In genomic region chr16:21603920-21604319, GRCh38 we compare ENCODE assay signal across 1 cellular context.
TF ChIP-seq lines count a peak whose summit lies in the region.

No MANE protein-coding gene starts in this region.

TF ChIP-seq in HepG2, 621 proteins besides CTCF, POLR2A, EP300 and RAD21 (continued from another document and continues in another):
- TF ChIP-seq, protein P1, sequence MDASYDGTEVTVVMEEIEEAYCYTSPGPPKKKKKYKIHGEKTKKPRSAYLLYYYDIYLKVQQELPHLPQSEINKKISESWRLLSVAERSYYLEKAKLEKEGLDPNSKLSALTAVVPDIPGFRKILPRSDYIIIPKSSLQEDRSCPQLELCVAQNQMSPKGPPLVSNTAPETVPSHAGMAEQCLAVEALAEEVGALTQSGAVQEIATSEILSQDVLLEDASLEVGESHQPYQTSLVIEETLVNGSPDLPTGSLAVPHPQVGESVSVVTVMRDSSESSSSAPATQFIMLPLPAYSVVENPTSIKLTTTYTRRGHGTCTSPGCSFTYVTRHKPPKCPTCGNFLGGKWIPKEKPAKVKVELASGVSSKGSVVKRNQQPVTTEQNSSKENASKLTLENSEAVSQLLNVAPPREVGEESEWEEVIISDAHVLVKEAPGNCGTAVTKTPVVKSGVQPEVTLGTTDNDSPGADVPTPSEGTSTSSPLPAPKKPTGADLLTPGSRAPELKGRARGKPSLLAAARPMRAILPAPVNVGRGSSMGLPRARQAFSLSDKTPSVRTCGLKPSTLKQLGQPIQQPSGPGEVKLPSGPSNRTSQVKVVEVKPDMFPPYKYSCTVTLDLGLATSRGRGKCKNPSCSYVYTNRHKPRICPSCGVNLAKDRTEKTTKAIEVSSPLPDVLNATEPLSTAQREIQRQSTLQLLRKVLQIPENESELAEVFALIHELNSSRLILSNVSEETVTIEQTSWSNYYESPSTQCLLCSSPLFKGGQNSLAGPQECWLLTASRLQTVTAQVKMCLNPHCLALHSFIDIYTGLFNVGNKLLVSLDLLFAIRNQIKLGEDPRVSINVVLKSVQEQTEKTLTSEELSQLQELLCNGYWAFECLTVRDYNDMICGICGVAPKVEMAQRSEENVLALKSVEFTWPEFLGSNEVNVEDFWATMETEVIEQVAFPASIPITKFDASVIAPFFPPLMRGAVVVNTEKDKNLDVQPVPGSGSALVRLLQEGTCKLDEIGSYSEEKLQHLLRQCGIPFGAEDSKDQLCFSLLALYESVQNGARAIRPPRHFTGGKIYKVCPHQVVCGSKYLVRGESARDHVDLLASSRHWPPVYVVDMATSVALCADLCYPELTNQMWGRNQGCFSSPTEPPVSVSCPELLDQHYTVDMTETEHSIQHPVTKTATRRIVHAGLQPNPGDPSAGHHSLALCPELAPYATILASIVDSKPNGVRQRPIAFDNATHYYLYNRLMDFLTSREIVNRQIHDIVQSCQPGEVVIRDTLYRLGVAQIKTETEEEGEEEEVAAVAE (CRISPR knock-in tag; IDR thresholded peaks at IDR 0.05; ENCODE audit: borderline replicate concordance): 0 out of 2 replicates have a peak, but pooled peaks have one; percentile 19
- TF ChIP-seq ELF1 (CRISPR knock-in tag; IDR thresholded peaks at IDR 0.05) (no peak), SP4 (CRISPR knock-in tag; IDR thresholded peaks at IDR 0.05) (no peak), ZNF878 (CRISPR knock-in tag; IDR thresholded peaks at IDR 0.05) (no peak), ZNF709 (CRISPR knock-in tag; IDR thresholded peaks at IDR 0.05) (no peak), NR3C1 (CRISPR knock-in tag; IDR thresholded peaks at IDR 0.05) (no peak), PPARG (CRISPR knock-in tag; conservative IDR thresholded peaks at IDR 0.05) (peak; percentile 56; the same call in 1 of the 2 replicates), TCF7L2 (IDR thresholded peaks at IDR 0.05; ENCODE audit: low read depth, low read length) (no peak), TAF15 (IDR thresholded peaks at IDR 0.05; ENCODE audit: low read depth, low read length, poor library complexity, severe bottlenecking) (no peak), ZNF839 (CRISPR knock-in tag; IDR thresholded peaks at IDR 0.05; ENCODE audit: borderline replicate concordance) (no peak), ZNF274 (CRISPR knock-in tag; IDR thresholded peaks at IDR 0.05) (no peak), LBX2 (CRISPR knock-in tag; IDR thresholded peaks at IDR 0.05; ENCODE audit: borderline replicate concordance) (no peak), KDM5B (CRISPR knock-in tag; IDR thresholded peaks at IDR 0.05; ENCODE audit: borderline replicate concordance) (no peak), EZH2 (conservative IDR thresholded peaks at IDR 0.05; ENCODE audit: low read depth, low read length) (no peak), ZNF205 (CRISPR knock-in tag; IDR thresholded peaks at IDR 0.05) (no peak), MATR3 (CRISPR knock-in tag; IDR thresholded peaks at IDR 0.05) (no peak), NFE2L2 (IDR thresholded peaks at IDR 0.05; ENCODE audit: low read length) (no peak), BCL6 (CRISPR knock-in tag; IDR thresholded peaks at IDR 0.05) (peak; percentile 49), BORCS8-MEF2B (CRISPR knock-in tag; IDR thresholded peaks at IDR 0.05) (no peak), ADNP (CRISPR knock-in tag; IDR thresholded peaks at IDR 0.05) (no peak), KLF12 (CRISPR knock-in tag; IDR thresholded peaks at IDR 0.05; ENCODE audit: borderline replicate concordance) (no peak), ZNF160 (CRISPR knock-in tag; IDR thresholded peaks at IDR 0.05) (no peak), ZNF605 (CRISPR knock-in tag; IDR thresholded peaks at IDR 0.05) (no peak), SMYD3 (CRISPR knock-in tag; IDR thresholded peaks at IDR 0.05) (no peak), ZBTB21 (CRISPR knock-in tag; IDR thresholded peaks at IDR 0.05) (no peak), RFXAP (CRISPR knock-in tag; IDR thresholded peaks at IDR 0.05; ENCODE audit: borderline replicate concordance) (no peak), TP53 (CRISPR knock-in tag; conservative IDR thresholded peaks at IDR 0.05) (no peak), ZC3H4 (CRISPR knock-in tag; IDR thresholded peaks at IDR 0.05; ENCODE audit: borderline replicate concordance) (no peak), KMT2A (CRISPR knock-in tag; IDR thresholded peaks at IDR 0.05) (0 out of 2 replicates have a peak, but pooled peaks have one; percentile 57), PHF21A (CRISPR knock-in tag; IDR thresholded peaks at IDR 0.05) (no peak), THRA (CRISPR knock-in tag; IDR thresholded peaks at IDR 0.05; ENCODE audit: borderline replicate concordance) (peak; percentile 49; the same call in 1 of the 2 replicates), KDM6A (CRISPR knock-in tag; IDR thresholded peaks at IDR 0.05; ENCODE audit: low read depth) (no peak), KLF13 (CRISPR knock-in tag; IDR thresholded peaks at IDR 0.05) (no peak), SNAPC5 (CRISPR knock-in tag; IDR thresholded peaks at IDR 0.05; ENCODE audit: borderline replicate concordance) (no peak), ZNF510 (CRISPR knock-in tag; IDR thresholded peaks at IDR 0.05; ENCODE audit: low read depth) (no peak), ATF7-NPFF (CRISPR knock-in tag; IDR thresholded peaks at IDR 0.05; ENCODE audit: low read depth) (no peak), RFX5 (IDR thresholded peaks at IDR 0.05; ENCODE audit: low read depth, low read length) (no peak), ZNF24 (IDR thresholded peaks at IDR 0.05) (no peak), ZNF124 (CRISPR knock-in tag; IDR thresholded peaks at IDR 0.05) (0 out of 2 replicates have a peak, but pooled peaks have one; percentile 23), SALL1 (CRISPR knock-in tag; IDR thresholded peaks at IDR 0.05) (no peak), NR2F2 (IDR thresholded peaks at IDR 0.05; ENCODE audit: borderline replicate concordance, low read depth) (no peak), MED13 (CRISPR knock-in tag; IDR thresholded peaks at IDR 0.05) (no peak), EEA1 (CRISPR knock-in tag; IDR thresholded peaks at IDR 0.05; ENCODE audit: borderline replicate concordance) (no peak), SAP130 (CRISPR knock-in tag; IDR thresholded peaks at IDR 0.05; ENCODE audit: low read depth) (peak; percentile 43), TRIM24 (CRISPR knock-in tag; IDR thresholded peaks at IDR 0.05) (no peak), REXO4 (CRISPR knock-in tag; IDR thresholded peaks at IDR 0.05; ENCODE audit: borderline replicate concordance) (no peak), TEAD3 (CRISPR knock-in tag; optimal IDR thresholded peaks at IDR 0.05; ENCODE audit: borderline replicate concordance) (peak; percentile 22), TGIF2 (CRISPR knock-in tag; IDR thresholded peaks at IDR 0.05) (no peak)
- TF ChIP-seq, protein P2, sequence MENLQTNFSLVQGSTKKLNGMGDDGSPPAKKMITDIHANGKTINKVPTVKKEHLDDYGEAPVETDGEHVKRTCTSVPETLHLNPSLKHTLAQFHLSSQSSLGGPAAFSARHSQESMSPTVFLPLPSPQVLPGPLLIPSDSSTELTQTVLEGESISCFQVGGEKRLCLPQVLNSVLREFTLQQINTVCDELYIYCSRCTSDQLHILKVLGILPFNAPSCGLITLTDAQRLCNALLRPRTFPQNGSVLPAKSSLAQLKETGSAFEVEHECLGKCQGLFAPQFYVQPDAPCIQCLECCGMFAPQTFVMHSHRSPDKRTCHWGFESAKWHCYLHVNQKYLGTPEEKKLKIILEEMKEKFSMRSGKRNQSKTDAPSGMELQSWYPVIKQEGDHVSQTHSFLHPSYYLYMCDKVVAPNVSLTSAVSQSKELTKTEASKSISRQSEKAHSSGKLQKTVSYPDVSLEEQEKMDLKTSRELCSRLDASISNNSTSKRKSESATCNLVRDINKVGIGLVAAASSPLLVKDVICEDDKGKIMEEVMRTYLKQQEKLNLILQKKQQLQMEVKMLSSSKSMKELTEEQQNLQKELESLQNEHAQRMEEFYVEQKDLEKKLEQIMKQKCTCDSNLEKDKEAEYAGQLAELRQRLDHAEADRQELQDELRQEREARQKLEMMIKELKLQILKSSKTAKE (CRISPR knock-in tag; IDR thresholded peaks at IDR 0.05; ENCODE audit: borderline replicate concordance): no peak
- TF ChIP-seq, protein P3, sequence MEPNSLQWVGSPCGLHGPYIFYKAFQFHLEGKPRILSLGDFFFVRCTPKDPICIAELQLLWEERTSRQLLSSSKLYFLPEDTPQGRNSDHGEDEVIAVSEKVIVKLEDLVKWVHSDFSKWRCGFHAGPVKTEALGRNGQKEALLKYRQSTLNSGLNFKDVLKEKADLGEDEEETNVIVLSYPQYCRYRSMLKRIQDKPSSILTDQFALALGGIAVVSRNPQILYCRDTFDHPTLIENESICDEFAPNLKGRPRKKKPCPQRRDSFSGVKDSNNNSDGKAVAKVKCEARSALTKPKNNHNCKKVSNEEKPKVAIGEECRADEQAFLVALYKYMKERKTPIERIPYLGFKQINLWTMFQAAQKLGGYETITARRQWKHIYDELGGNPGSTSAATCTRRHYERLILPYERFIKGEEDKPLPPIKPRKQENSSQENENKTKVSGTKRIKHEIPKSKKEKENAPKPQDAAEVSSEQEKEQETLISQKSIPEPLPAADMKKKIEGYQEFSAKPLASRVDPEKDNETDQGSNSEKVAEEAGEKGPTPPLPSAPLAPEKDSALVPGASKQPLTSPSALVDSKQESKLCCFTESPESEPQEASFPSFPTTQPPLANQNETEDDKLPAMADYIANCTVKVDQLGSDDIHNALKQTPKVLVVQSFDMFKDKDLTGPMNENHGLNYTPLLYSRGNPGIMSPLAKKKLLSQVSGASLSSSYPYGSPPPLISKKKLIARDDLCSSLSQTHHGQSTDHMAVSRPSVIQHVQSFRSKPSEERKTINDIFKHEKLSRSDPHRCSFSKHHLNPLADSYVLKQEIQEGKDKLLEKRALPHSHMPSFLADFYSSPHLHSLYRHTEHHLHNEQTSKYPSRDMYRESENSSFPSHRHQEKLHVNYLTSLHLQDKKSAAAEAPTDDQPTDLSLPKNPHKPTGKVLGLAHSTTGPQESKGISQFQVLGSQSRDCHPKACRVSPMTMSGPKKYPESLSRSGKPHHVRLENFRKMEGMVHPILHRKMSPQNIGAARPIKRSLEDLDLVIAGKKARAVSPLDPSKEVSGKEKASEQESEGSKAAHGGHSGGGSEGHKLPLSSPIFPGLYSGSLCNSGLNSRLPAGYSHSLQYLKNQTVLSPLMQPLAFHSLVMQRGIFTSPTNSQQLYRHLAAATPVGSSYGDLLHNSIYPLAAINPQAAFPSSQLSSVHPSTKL (CRISPR knock-in tag; IDR thresholded peaks at IDR 0.05): 0 out of 2 replicates have a peak, but pooled peaks have one; percentile 21
- TF ChIP-seq, protein P4, sequence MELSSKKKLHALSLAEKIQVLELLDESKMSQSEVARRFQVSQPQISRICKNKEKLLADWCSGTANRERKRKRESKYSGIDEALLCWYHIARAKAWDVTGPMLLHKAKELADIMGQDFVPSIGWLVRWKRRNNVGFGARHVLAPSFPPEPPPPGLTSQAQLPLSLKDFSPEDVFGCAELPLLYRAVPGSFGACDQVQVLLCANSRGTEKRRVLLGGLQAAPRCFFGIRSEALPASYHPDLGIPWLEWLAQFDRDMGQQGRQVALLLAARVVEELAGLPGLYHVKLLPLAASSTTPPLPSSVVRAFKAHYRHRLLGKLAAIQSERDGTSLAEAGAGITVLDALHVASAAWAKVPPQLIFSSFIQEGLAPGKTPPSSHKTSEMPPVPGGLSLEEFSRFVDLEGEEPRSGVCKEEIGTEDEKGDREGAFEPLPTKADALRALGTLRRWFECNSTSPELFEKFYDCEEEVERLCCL (CRISPR knock-in tag; IDR thresholded peaks at IDR 0.05; ENCODE audit: borderline replicate concordance): no peak
- TF ChIP-seq, protein P5, sequence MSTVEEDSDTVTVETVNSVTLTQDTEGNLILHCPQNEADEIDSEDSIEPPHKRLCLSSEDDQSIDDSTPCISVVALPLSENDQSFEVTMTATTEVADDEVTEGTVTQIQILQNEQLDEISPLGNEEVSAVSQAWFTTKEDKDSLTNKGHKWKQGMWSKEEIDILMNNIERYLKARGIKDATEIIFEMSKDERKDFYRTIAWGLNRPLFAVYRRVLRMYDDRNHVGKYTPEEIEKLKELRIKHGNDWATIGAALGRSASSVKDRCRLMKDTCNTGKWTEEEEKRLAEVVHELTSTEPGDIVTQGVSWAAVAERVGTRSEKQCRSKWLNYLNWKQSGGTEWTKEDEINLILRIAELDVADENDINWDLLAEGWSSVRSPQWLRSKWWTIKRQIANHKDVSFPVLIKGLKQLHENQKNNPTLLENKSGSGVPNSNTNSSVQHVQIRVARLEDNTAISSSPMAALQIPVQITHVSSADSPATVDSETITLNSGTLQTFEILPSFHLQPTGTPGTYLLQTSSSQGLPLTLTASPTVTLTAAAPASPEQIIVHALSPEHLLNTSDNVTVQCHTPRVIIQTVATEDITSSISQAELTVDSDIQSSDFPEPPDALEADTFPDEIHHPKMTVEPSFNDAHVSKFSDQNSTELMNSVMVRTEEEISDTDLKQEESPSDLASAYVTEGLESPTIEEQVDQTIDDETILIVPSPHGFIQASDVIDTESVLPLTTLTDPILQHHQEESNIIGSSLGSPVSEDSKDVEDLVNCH (CRISPR knock-in tag; IDR thresholded peaks at IDR 0.05): no peak
- TF ChIP-seq, protein P6, sequence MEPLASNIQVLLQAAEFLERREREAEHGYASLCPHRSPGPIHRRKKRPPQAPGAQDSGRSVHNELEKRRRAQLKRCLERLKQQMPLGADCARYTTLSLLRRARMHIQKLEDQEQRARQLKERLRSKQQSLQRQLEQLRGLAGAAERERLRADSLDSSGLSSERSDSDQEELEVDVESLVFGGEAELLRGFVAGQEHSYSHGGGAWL (CRISPR knock-in tag; IDR thresholded peaks at IDR 0.05): no peak
